Comparison of ENCODE assay signal across 22 cellular contexts in the genomic region with DNA sequence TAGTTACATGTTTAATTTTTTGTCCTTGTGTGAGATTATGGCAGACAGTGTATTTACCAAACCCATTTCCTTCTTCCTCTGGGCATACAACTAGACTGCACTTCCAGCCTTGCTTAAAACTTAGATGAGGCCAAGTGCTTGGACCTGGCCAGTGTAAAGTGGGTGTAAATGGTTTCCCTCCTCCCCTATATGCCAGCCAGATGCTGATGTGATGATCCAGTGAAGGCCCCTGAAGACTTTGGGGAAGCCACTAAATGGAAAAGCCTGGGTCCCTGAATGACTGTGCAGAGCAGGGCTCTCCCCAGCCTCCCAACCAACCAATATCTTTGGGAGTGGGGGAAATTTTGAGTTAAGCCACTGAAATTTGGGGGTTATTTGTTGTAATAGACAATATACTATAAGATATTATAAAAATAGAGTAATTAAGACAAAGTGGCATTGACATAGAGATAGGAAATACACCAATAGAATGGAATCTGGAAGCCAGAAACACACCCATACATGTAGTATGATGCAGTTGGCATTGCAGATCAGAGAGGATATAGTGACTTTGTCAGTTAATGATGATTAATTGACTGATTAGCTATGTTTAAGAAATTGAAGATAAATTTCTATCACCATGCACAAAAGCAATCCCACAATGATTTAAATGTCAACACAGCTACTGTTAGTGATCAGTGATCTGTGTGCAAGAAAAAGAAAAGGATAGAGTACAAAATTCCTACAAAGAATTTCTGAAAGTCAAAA. TPM values are rescaled to one million over a fixed set of nuclear protein-coding genes. Genes with fewer than 3 reads are reported as not detected.
DNase-seq lines count a peak whose midpoint lies in the region; ATAC-seq and TF ChIP-seq lines count a peak whose summit lies in the region.
"Had no signal": no experiment of that assay in that cellular context is flagged by ENCODE, and none has a peak within 500 bp of the region (broad histone marks: within the 10 kb centered on the region; RNA-seq: fewer than 3 reads in every experiment).

No MANE protein-coding gene starts in this region.

- H3K27me3 Mint-ChIP-seq in activated CD4-positive, alpha-beta T cell treated with anti-CD3 and anti-CD28 coated beads, Interleukin-2, amount 10 ng/mL, durations not matched to agents 24 days and 14 days = peaks cover 38% of the 10 kb centered on the region
- no peaks in the 10 kb centered on the region for H3K27me3 Mint-ChIP-seq in activated naive CD8-positive, alpha-beta T cell treated with anti-CD3 and anti-CD28 coated beads, Interleukin-2, amount 50 U/mL, for 24 hours

- TF ChIP-seq CTCF in thoracic aorta (IDR thresholded peaks at IDR 0.05) = no peak

- H2AFZ ChIP-seq in mesenchymal stem cell (ENCODE audit: low read depth, low read length) = no peak overlapping the region
- H2AFZ ChIP-seq: hepatocyte had no signal

- H3K27me3 ChIP-seq in mesenchymal stem cell (ENCODE audit: control insufficient read depth in 1 of 2, insufficient read depth in 1 of 2, low read length in 2 of 2) (no peaks in the 10 kb centered on the region), thoracic aorta (replicated peaks; ENCODE audit: insufficient read depth) (no peaks in the 10 kb centered on the region)
- H3K27me3 ChIP-seq: BLaER1, hepatocyte had no signal

- no peak overlapping the region for H4K91ac ChIP-seq in mesenchymal stem cell (ENCODE audit: low read length)

- peaks cover 2% of the 10 kb centered on the region for H3K36me3 Mint-ChIP-seq in activated CD4-positive, alpha-beta T cell treated with anti-CD3 and anti-CD28 coated beads, Interleukin-2, amount 10 ng/mL, durations not matched to agents 24 days and 14 days (ENCODE audit: low read depth)
- peaks cover 4% of the 10 kb centered on the region for H3K36me3 Mint-ChIP-seq in activated naive CD8-positive, alpha-beta T cell treated with anti-CD3 and anti-CD28 coated beads, Interleukin-2, amount 50 U/mL, for 24 hours (ENCODE audit: low read depth)
- H3K36me3 Mint-ChIP-seq: activated naive CD4-positive, alpha-beta T cell treated with anti-CD3 and anti-CD28 coated beads, Interleukin-2, amount 10 ng/mL, durations not matched to agents 7 days and 5 days had no signal

- no peak overlapping the region for H3K23ac ChIP-seq in mesenchymal stem cell (ENCODE audit: low read length in 2 of 2)

- ATAC-seq in activated naive CD8-positive, alpha-beta T cell treated with anti-CD3 and anti-CD28 coated beads, Interleukin-2, amount 50 U/mL, for 24 hours = peak; percentile 60
- no peak for ATAC-seq in thoracic aorta (ENCODE audit: insufficient number of reproducible peaks, low FRiP score, low read depth)

- peaks cover 9% of the 10 kb centered on the region for H3K9me3 ChIP-seq in mesenchymal stem cell (ENCODE audit: control insufficient read depth, low read length)
- H3K9me3 ChIP-seq in thoracic aorta = no peaks in the 10 kb centered on the region

- H3K4me1 ChIP-seq in mesenchymal stem cell (ENCODE audit: control insufficient read depth, insufficient read depth, low read depth, low read length) = peaks cover 4% of the 10 kb centered on the region
- H3K4me1 ChIP-seq in thoracic aorta (ENCODE audit: control insufficient read depth in 1 of 2, low read depth in 2 of 2) = peaks cover 22 to 40% of the 10 kb centered on the region in 2 donors

- H3K27ac ChIP-seq in mesenchymal stem cell (ENCODE audit: low read length, poor library complexity, severe bottlenecking) (no peak overlapping the region), thoracic aorta (peak overlapping the region; percentile 81 to 86)
- H3K27ac ChIP-seq: 22Rv1, BLaER1, hepatocyte had no signal

- no peak overlapping the region for H3K27ac Mint-ChIP-seq in activated CD4-positive, alpha-beta T cell treated with anti-CD3 and anti-CD28 coated beads, Interleukin-2, amount 10 ng/mL, durations not matched to agents 24 days and 14 days
- H3K27ac Mint-ChIP-seq in activated naive CD8-positive, alpha-beta T cell treated with anti-CD3 and anti-CD28 coated beads, Interleukin-2, amount 50 U/mL, for 24 hours = peak overlapping the region; percentile 47
- H3K27ac Mint-ChIP-seq: activated naive CD4-positive, alpha-beta T cell treated with anti-CD3 and anti-CD28 coated beads, Interleukin-2, amount 10 ng/mL, durations not matched to agents 7 days and 5 days had no signal

- peaks cover 29% of the 10 kb centered on the region for H3K4me1 Mint-ChIP-seq in activated CD4-positive, alpha-beta T cell treated with anti-CD3 and anti-CD28 coated beads, Interleukin-2, amount 10 ng/mL, durations not matched to agents 24 days and 14 days
- peaks cover 41% of the 10 kb centered on the region for H3K4me1 Mint-ChIP-seq in activated naive CD8-positive, alpha-beta T cell treated with anti-CD3 and anti-CD28 coated beads, Interleukin-2, amount 50 U/mL, for 24 hours

- no peak overlapping the region for H2BK12ac ChIP-seq in mesenchymal stem cell (ENCODE audit: low read length in 2 of 2)

- no peak overlapping the region for H3K4me3 Mint-ChIP-seq in activated CD4-positive, alpha-beta T cell treated with anti-CD3 and anti-CD28 coated beads, Interleukin-2, amount 10 ng/mL, durations not matched to agents 24 days and 14 days
- H3K4me3 Mint-ChIP-seq in activated naive CD8-positive, alpha-beta T cell treated with anti-CD3 and anti-CD28 coated beads, Interleukin-2, amount 50 U/mL, for 24 hours = no peak overlapping the region
- H3K4me3 Mint-ChIP-seq: activated naive CD4-positive, alpha-beta T cell treated with anti-CD3 and anti-CD28 coated beads, Interleukin-2, amount 10 ng/mL, durations not matched to agents 7 days and 5 days had no signal

- no peak overlapping the region for H3K18ac ChIP-seq in mesenchymal stem cell (ENCODE audit: low read depth in 1 of 2, low read length in 2 of 2)

- no peak overlapping the region for H2BK5ac ChIP-seq in mesenchymal stem cell (ENCODE audit: low read depth, low read length, poor library complexity, severe bottlenecking)

- H2BK15ac ChIP-seq in mesenchymal stem cell (ENCODE audit: low read depth, poor library complexity, severe bottlenecking) = no peak overlapping the region

- H3K4ac ChIP-seq in mesenchymal stem cell (ENCODE audit: low read depth in 1 of 2, low read length in 2 of 2) = no peak overlapping the region

- peaks cover 13% of the 10 kb centered on the region for H3K9me3 Mint-ChIP-seq in activated CD4-positive, alpha-beta T cell treated with anti-CD3 and anti-CD28 coated beads, Interleukin-2, amount 10 ng/mL, durations not matched to agents 24 days and 14 days
- H3K9me3 Mint-ChIP-seq in activated naive CD8-positive, alpha-beta T cell treated with anti-CD3 and anti-CD28 coated beads, Interleukin-2, amount 50 U/mL, for 24 hours = peaks cover 16% of the 10 kb centered on the region

- peak; percentile 53 for DNase-seq in activated CD4-positive, alpha-beta T cell treated with anti-CD3 and anti-CD28 coated beads, Interleukin-2, amount 10 ng/mL, durations not matched to agents 24 days and 14 days
- no peak for DNase-seq in activated CD4-positive, alpha-beta T cell treated with anti-CD3 and anti-CD28 coated beads for 1 hour
- DNase-seq in activated naive CD8-positive, alpha-beta T cell treated with anti-CD3 and anti-CD28 coated beads, Interleukin-2, amount 50 U/mL, for 24 hours = no peak
- DNase-seq in mesenchymal stem cell (no peak), thoracic aorta (ENCODE audit: low spot score) (no peak), NCI-H82 treated with DMSO at 0.1 percent for 48 hours (lab: John Stamatoyannopoulos, UW; ENCODE audit: unreplicated experiment) (no peak), NCI-H128 (lab: John Stamatoyannopoulos, UW; ENCODE audit: unreplicated experiment) (no peak)
- no peak for DNase-seq in effector CD8-positive, alpha-beta T cell (lab: John Stamatoyannopoulos, UW)
- DNase-seq: activated CD4-positive, alpha-beta T cell treated with anti-CD3 and anti-CD28 coated beads for 4 hours; activated naive CD4-positive, alpha-beta T cell treated with anti-CD3 and anti-CD28 coated beads, Interleukin-2, amount 10 ng/mL, durations not matched to agents 7 days and 5 days; DMS 273 treated with DMSO at 0.1 percent for 48 hours; effector CD4-positive, alpha-beta T cell; GDM1; midbrain; MV-4-11; NCI-H1930; NCI-H446; RPMI8226; stimulated activated naive CD4-positive, alpha-beta T cell treated with Interleukin-2 at 50 U/mL for 16 hours had no signal

- intact Hi-C loops in activated CD4-positive, alpha-beta T cell treated with anti-CD3 and anti-CD28 coated beads, Interleukin-2, amount 10 ng/mL, durations not matched to agents 24 days and 14 days (cut with micrococcal nuclease) = no loop called here

- no peak overlapping the region for H3K14ac ChIP-seq in mesenchymal stem cell (ENCODE audit: low read length in 2 of 2)

- peak overlapping the region; percentile 92 for H3K9ac ChIP-seq in mesenchymal stem cell (ENCODE audit: low read length)
- H3K9ac ChIP-seq: BLaER1 had no signal

- no peak overlapping the region for H2BK120ac ChIP-seq in mesenchymal stem cell (ENCODE audit: low read depth, low read length)

- no peak overlapping the region for H2AK5ac ChIP-seq in mesenchymal stem cell (ENCODE audit: low read length, severe bottlenecking)

- no peaks in the 10 kb centered on the region for H3K79me1 ChIP-seq in mesenchymal stem cell (replicated peaks; ENCODE audit: low read length, poor library complexity, severe bottlenecking)

- no peak overlapping the region for H3K4me2 ChIP-seq in mesenchymal stem cell (ENCODE audit: low read length, poor library complexity, severe bottlenecking)
- H3K4me2 ChIP-seq: BLaER1, hepatocyte had no signal

- H3K36me3 ChIP-seq in mesenchymal stem cell (ENCODE audit: control insufficient read depth in 1 of 2, insufficient read depth in 2 of 2, low read depth in 1 of 2, low read length in 2 of 2) (no peaks in the 10 kb centered on the region), thoracic aorta (no peaks in the 10 kb centered on the region)
- H3K36me3 ChIP-seq: BLaER1 had no signal

- no peak overlapping the region for H4K8ac ChIP-seq in mesenchymal stem cell (ENCODE audit: low read length)

- H3K4me3 ChIP-seq in mesenchymal stem cell (ENCODE audit: insufficient read depth in 1 of 2, low read depth in 1 of 2, low read length in 2 of 2) (no peak overlapping the region), thoracic aorta (no peak overlapping the region)
- H3K4me3 ChIP-seq: BLaER1, hepatocyte had no signal

RNA-seq across cellular contexts. Expression of gene SNX9, which starts 10.4 kb away (rescaled TPM):
- 33.7 and 34.0 TPM in 2 replicates for total RNA-seq in activated CD4-positive, alpha-beta T cell treated with anti-CD3 and anti-CD28 coated beads, Interleukin-2, amount 10 ng/mL, durations not matched to agents 24 days and 14 days
- 40.4 TPM for polyA plus RNA-seq in mesenchymal stem cell (2013, experiment 1 of 2)
- 41.1 TPM for polyA plus RNA-seq in mesenchymal stem cell (2013, experiment 2 of 2)
- total RNA-seq in thoracic aorta = 10 to 100 TPM; 87.2 to 90.8 TPM
